ENCODE assay signal across 8 cellular contexts in genomic region chr19:15200575-15201364, GRCh38. TPM values are rescaled to one million over a fixed set of nuclear protein-coding genes. Genes with fewer than 3 reads are reported as not detected.
DNase-seq lines count a peak whose midpoint lies in the region; ATAC-seq and TF ChIP-seq lines count a peak whose summit lies in the region.

Gene NOTCH3, minus strand, starts transcription at chr19:15200995. Its CDS starts 90 bp downstream, at chr19:15200905.

- no peaks in the 10 kb centered on the region for H3K9me3 ChIP-seq in Peyer's patch
- no peaks in the 10 kb centered on the region for H3K9me3 ChIP-seq in osteoblast (ENCODE audit: low read depth, low read length)

- TF ChIP-seq CTCF in BJ (IDR thresholded peaks at IDR 0.05; ENCODE audit: insufficient read depth, low read depth, low read length) (no peak), Peyer's patch (IDR thresholded peaks at IDR 0.05) (no peak), fibroblast of pulmonary artery (IDR thresholded peaks at IDR 0.05; ENCODE audit: low read length, missing control alignments) (no peak), osteoblast (IDR thresholded peaks at IDR 0.05; ENCODE audit: extremely low read depth, low read depth, low read length) (no peak)

- H3K36me3 ChIP-seq in BJ (ENCODE audit: control insufficient read depth, insufficient read depth, low read length) (no peaks in the 10 kb centered on the region; the same call in 1 of the 2 replicates), Peyer's patch (no peaks in the 10 kb centered on the region), osteoblast (ENCODE audit: insufficient read depth, low read length) (peaks cover 17% of the 10 kb centered on the region)

- peaks cover 17% of the 10 kb centered on the region for H4K20me1 ChIP-seq in osteoblast (ENCODE audit: insufficient read depth, low read length)

- no peak for DNase-seq in BJ (ENCODE audit: low read depth)
- DNase-seq in Peyer's patch: no peak
- DNase-seq in fibroblast of pulmonary artery (ENCODE audit: low read depth): no peak
- peak; percentile 98 for DNase-seq in osteoblast (ENCODE audit: insufficient read length, low spot score, missing footprints)
- DNase-seq in NCI-H2081 treated with DMSO at 0.1 percent for 48 hours (lab: John Stamatoyannopoulos, UW): no peak
- no peak for DNase-seq in stimulated activated CD4-positive, alpha-beta T cell treated with anti-CD3 and anti-CD28 coated beads, Interleukin-1b, Interleukin-23, amount 100 ng/mL, for 48 hours

- CTCF ChIA-PET in BJ (lab: Yijun Ruan, JAX): interaction anchor here (0.6 to 0.9 kb wide), 2 partner anchors 51 to 295 kb away, joined by 3 read pairs; no protein-coding TSS in a partner anchor

- H3K79me2 ChIP-seq in osteoblast (ENCODE audit: insufficient read depth, low read length): peaks cover 17% of the 10 kb centered on the region

- H2AFZ ChIP-seq in osteoblast (ENCODE audit: low read length): peak within 1 kb of the TSS; percentile 56

- H3K4me1 ChIP-seq in Peyer's patch (peaks cover 0 to 22% (median 6%) of the 10 kb centered on the region in 4 donors), osteoblast (ENCODE audit: insufficient read depth, low read length) (peaks cover 10% of the 10 kb centered on the region)

- POLR2A ChIA-PET in BJ (lab: Charles Lee): no interaction called here

- H3K27me3 ChIP-seq in BJ (ENCODE audit: control insufficient read depth, insufficient read depth, low read length) (no peaks in the 10 kb centered on the region), Peyer's patch (peaks cover 0 to 8% of the 10 kb centered on the region in 2 donors), osteoblast (ENCODE audit: insufficient read depth, low read length) (no peaks in the 10 kb centered on the region)

- peak within 1 kb of the TSS; percentile 90 for H3K4me3 ChIP-seq in BJ (ENCODE audit: low read depth, low read length)
- peak within 1 kb of the TSS; percentile 12 to 50 (median 36) for H3K4me3 ChIP-seq in Peyer's patch
- peak within 1 kb of the TSS; percentile 79 for H3K4me3 ChIP-seq in fibroblast of pulmonary artery (replicated peaks; ENCODE audit: low read depth, low read length)
- peak within 1 kb of the TSS; percentile 92 for H3K4me3 ChIP-seq in osteoblast (ENCODE audit: insufficient read depth, low read length)

- H3K4me2 ChIP-seq in osteoblast (ENCODE audit: insufficient read depth, low read length): peak within 1 kb of the TSS; percentile 78

- ATAC-seq in HG03095 (IDR thresholded peaks at IDR 0.05; ENCODE audit: unreplicated experiment) (no peak), HG02981 (IDR thresholded peaks at IDR 0.05; ENCODE audit: unreplicated experiment) (no peak)

- H3K27ac ChIP-seq in Peyer's patch (peak within 1 kb of the TSS; percentile 2 to 53 (median 40)), osteoblast (ENCODE audit: low read depth, low read length) (peak within 1 kb of the TSS; percentile 81)

- TF ChIP-seq POLR2A in Peyer's patch (IDR thresholded peaks at IDR 0.05): no peak

RNA-seq across cellular contexts. Expression of gene NOTCH3, which starts in this region (rescaled TPM):
- 13.3 and 37.6 TPM in 2 replicates for polyA plus RNA-seq in BJ (2011; rRNA removed)
- 41.8 and 52.6 TPM in 2 replicates for polyA minus RNA-seq in BJ (2011; rRNA and poly(A)+ RNA removed)
- total RNA-seq in Peyer's patch (10 to 100 TPM in 2 of 4 donors, 1 to 10 TPM in 2; 2.6 to 16.5 (median 8.9) TPM), osteoblast (49.8 and 51.8 TPM in 2 replicates)

Comparison
In these comparisons a context has a peak if more than half of its experiments do, and no peak if none do; other contexts are left out.
1. H3K4me3 ChIP-seq: peak in every context shown above with its lines; median percentile 92 in osteoblast; 90 in BJ; 79 in fibroblast of pulmonary artery; 36 in Peyer's patch.